19 cellular contexts compared by ENCODE assay signal in genomic region chr17:53454337-53454736, GRCh38.
DNase-seq lines count a peak whose midpoint lies in the region; ATAC-seq, FAIRE-seq and TF ChIP-seq lines count a peak whose summit lies in the region.
"Had no signal": no experiment of that assay in that cellular context is flagged by ENCODE, and none has a peak within 500 bp of the region (broad histone marks: within the 10 kb centered on the region; RNA-seq: fewer than 3 reads in every experiment).

No MANE protein-coding gene starts in this region.

- H3K56ac ChIP-seq in H1 (replicated peaks; ENCODE audit: insufficient read length, low read depth, low read length) = no peak overlapping the region
- H3K56ac ChIP-seq in mesendoderm (ENCODE audit: low read length) = no peak overlapping the region

- TF ChIP-seq RAD21 in H1 (IDR thresholded peaks at IDR 0.05 in 1 of 2, conservative IDR thresholded peaks at IDR 0.05 in 1 of 2; ENCODE audit: low read depth in 2 of 2, low read length in 2 of 2) = no peak

- H3K23ac ChIP-seq in H1 (ENCODE audit: insufficient read length) = no peak overlapping the region
- H3K23ac ChIP-seq in mesendoderm (ENCODE audit: low read length) = no peak overlapping the region

- no peak for TF ChIP-seq POLR2A in H1 (IDR thresholded peaks at IDR 0.05; ENCODE audit: control extremely low read depth in 1 of 2, low read depth in 2 of 2, low read length in 2 of 2)

- 2% methylated on average over 2 of the region's 2 CpGs; no CpG with 5 or more reads in 1 of the 2 experiments for WGBS in H1 (ENCODE audit: extremely low coverage in 1 of 2, insufficient coverage in 1 of 2, insufficient read length in 1 of 2, insufficient replicate concordance in 2 of 2, low coverage in 1 of 2, low lambda C conversion rate in 2 of 2, missing lambda C conversion rate in 1 of 2), 2 experiments
- no CpG with 5 or more reads among the region's 2 CpGs for WGBS in mesendoderm (ENCODE audit: extremely low coverage, insufficient coverage, low lambda C conversion rate)

- CTCF ChIA-PET in H1 (lab: Charles Lee; ENCODE audit: partially characterized antibody) = no interaction called here

- H3K4me3 ChIP-seq in HUES6 (ENCODE audit: low read depth, low read length) (0 out of 2 replicates have a peak overlapping the region, but pooled peaks have one; percentile 20), H1 (ENCODE audit: extremely low read depth in 1 of 4, insufficient read depth in 2 of 4, low read depth in 3 of 4, low read length in 4 of 4) (peak overlapping the region in 1 of 4 experiments; percentile 9; a peak in 1 of 8 replicates), mesendoderm (ENCODE audit: low read length) (no peak overlapping the region)

- H3K27ac ChIP-seq in HUES6 (ENCODE audit: low read depth, low read length) = peak overlapping the region; percentile 97
- 0 out of 2 replicates have a peak overlapping the region, but pooled peaks have one; percentile 35 for H3K27ac ChIP-seq in H1 (ENCODE audit: low read depth, low read length)
- no peak overlapping the region for H3K27ac ChIP-seq in mesendoderm (ENCODE audit: low read depth, low read length)

- no peak overlapping the region for H2BK12ac ChIP-seq in H1 (ENCODE audit: low read depth, low read length)

- H4K91ac ChIP-seq in H1 (replicated peaks; ENCODE audit: insufficient read length, low read length) = no peak overlapping the region

- TF ChIP-seq CTCF in H1 (IDR thresholded peaks at IDR 0.05; ENCODE audit: control extremely low read depth in 1 of 3, insufficient read depth in 1 of 3, low read depth in 1 of 3, low read length in 3 of 3) = no peak

- no peak for TF ChIP-seq EP300 in H1 (IDR thresholded peaks at IDR 0.05; ENCODE audit: borderline replicate concordance in 1 of 2, low read depth in 2 of 2, low read length in 2 of 2)

- H3K18ac ChIP-seq in H1 (ENCODE audit: extremely low read depth, low read length) (no peak overlapping the region), mesendoderm (ENCODE audit: low read length) (no peak overlapping the region)

- no peak for DNase-seq in H1 (ENCODE audit: low read depth in 1 of 2, low spot score in 2 of 2)
- peak; percentile 8 for DNase-seq in mesendoderm
- no peak for DNase-seq in OCI-M1 (lab: John Stamatoyannopoulos, UW)
- no peak for DNase-seq in NOMO-1 treated with DMSO at 0.1 percent for 48 hours (lab: John Stamatoyannopoulos, UW; ENCODE audit: unreplicated experiment)
- DNase-seq: ACHN; BE2C; C1 segment of cervical spinal cord; Caco-2; CD4-positive, CD25-positive, alpha-beta regulatory T cell; DMS79; GDM1; HCEC 1CT; KG1 had no signal

- H3K9ac ChIP-seq in HUES6 (ENCODE audit: low read length) = no peak overlapping the region
- no peak overlapping the region for H3K9ac ChIP-seq in H1 (replicated peaks in 1 of 4; ENCODE audit: extremely low read depth in 1 of 4, low read depth in 3 of 4, low read length in 3 of 4)
- H3K9ac ChIP-seq in mesendoderm (ENCODE audit: low read length) = no peak overlapping the region

- H4K5ac ChIP-seq in H1 (ENCODE audit: insufficient read length, low read depth, low read length) (no peak overlapping the region), mesendoderm (ENCODE audit: low read length) (no peak overlapping the region)

- H2BK120ac ChIP-seq in H1 (replicated peaks; ENCODE audit: low read depth, low read length) = no peak overlapping the region
- H2BK120ac ChIP-seq in mesendoderm (ENCODE audit: low read depth, low read length) = no peak overlapping the region

- H2BK20ac ChIP-seq in H1 (ENCODE audit: low read length) = peak overlapping the region; percentile 95; the same call in 1 of the 2 replicates

- H2BK5ac ChIP-seq in H1 (ENCODE audit: low read depth, low read length) = peak overlapping the region; percentile 94; the same call in 1 of the 2 replicates
- H2BK5ac ChIP-seq in mesendoderm (ENCODE audit: low read length) = no peak overlapping the region

- no peak overlapping the region for H2AK5ac ChIP-seq in H1 (ENCODE audit: low read depth, low read length)
- no peak overlapping the region for H2AK5ac ChIP-seq in mesendoderm (ENCODE audit: low read length)

- H3K14ac ChIP-seq in H1 (ENCODE audit: insufficient read length) = no peak overlapping the region

- H3K79me2 ChIP-seq in H1 (ENCODE audit: control insufficient read depth in 1 of 2, insufficient read depth in 2 of 2, low read length in 2 of 2) (no peaks in the 10 kb centered on the region), mesendoderm (ENCODE audit: control insufficient read depth, insufficient read depth, low read length) (no peaks in the 10 kb centered on the region)

- peaks cover 22% of the 10 kb centered on the region for H3K9me3 ChIP-seq in HUES6 (ENCODE audit: control insufficient read depth, insufficient read depth, low read depth, low read length)
- H3K9me3 ChIP-seq in H1 (ENCODE audit: insufficient read depth in 2 of 2, low read depth in 1 of 2, low read length in 1 of 2) = peaks cover 17 to 20% of the 10 kb centered on the region in 2 experiments

- H3K36me3 ChIP-seq in HUES6 (ENCODE audit: control insufficient read depth, insufficient read depth, low read length) = peaks cover 9% of the 10 kb centered on the region
- H3K36me3 ChIP-seq in H1 (ENCODE audit: control insufficient read depth in 2 of 4, insufficient read depth in 4 of 4, low read length in 3 of 4) = peaks cover 0 to 17% (median 7%) of the 10 kb centered on the region in 4 experiments; a peak in 3 of 8 replicates
- no peaks in the 10 kb centered on the region for H3K36me3 ChIP-seq in mesendoderm (ENCODE audit: control insufficient read depth, insufficient read depth, low read length)
- H3K36me3 ChIP-seq: BE2C had no signal

- H2BK15ac ChIP-seq in H1 (ENCODE audit: low read length) (no peak overlapping the region), mesendoderm (replicated peaks; ENCODE audit: low read depth) (no peak overlapping the region)

- H3K4me2 ChIP-seq in H1 (ENCODE audit: insufficient read depth in 1 of 2, low read depth in 2 of 2, low read length in 2 of 2) (peak overlapping the region; percentile 15 to 36; a peak in 3 of 4 replicates), mesendoderm (ENCODE audit: low read length) (no peak overlapping the region)

- H2AFZ ChIP-seq in H1 (ENCODE audit: low read length) = no peak overlapping the region

- H3K4me1 ChIP-seq in HUES6 (ENCODE audit: control insufficient read depth, insufficient read depth, low read length) (peaks cover 22% of the 10 kb centered on the region), H1 (replicated peaks in 1 of 4; ENCODE audit: control insufficient read depth in 3 of 4, insufficient read depth in 4 of 4, low read length in 3 of 4) (peaks cover 0 to 7% (median 2%) of the 10 kb centered on the region in 4 experiments; a peak in 2 of 7 replicates), mesendoderm (ENCODE audit: control insufficient read depth, low read depth, low read length) (no peaks in the 10 kb centered on the region)
- H3K4me1 ChIP-seq: BE2C, Caco-2 had no signal

- H3K23me2 ChIP-seq in H1 (ENCODE audit: low read depth, low read length) = no peaks in the 10 kb centered on the region; the same call in 1 of the 2 replicates

- H3K4ac ChIP-seq in H1 (replicated peaks; ENCODE audit: insufficient read length, low read depth, low read length) = no peak overlapping the region
- H3K4ac ChIP-seq in mesendoderm (ENCODE audit: low read depth, low read length) = no peak overlapping the region

- no peaks in the 10 kb centered on the region for H3K79me1 ChIP-seq in H1 (ENCODE audit: low read depth, low read length)
- H3K79me1 ChIP-seq in mesendoderm (ENCODE audit: low read length) = no peaks in the 10 kb centered on the region

- POLR2A ChIA-PET in H1 (lab: Charles Lee; ENCODE audit: partially characterized antibody) = no interaction called here

- FAIRE-seq in H1 (lab: Jason Lieb, UNC) = no peak
- FAIRE-seq: A204.1, D721Med, GM12892, GM18507 had no signal

- H3K27me3 ChIP-seq in HUES6 (ENCODE audit: control insufficient read depth, insufficient read depth, low read length) (no peaks in the 10 kb centered on the region), H1 (replicated peaks in 1 of 4; ENCODE audit: control insufficient read depth in 3 of 4, extremely low read depth in 1 of 4, insufficient read depth in 3 of 4, low read length in 3 of 4) (peaks cover 0 to 1% (median 0%) of the 10 kb centered on the region in 4 experiments; a peak in 1 of 7 replicates), mesendoderm (ENCODE audit: insufficient read depth, low read length, poor library complexity) (no peaks in the 10 kb centered on the region)
- H3K27me3 ChIP-seq: BE2C had no signal

- ATAC-seq in GM19455 (IDR thresholded peaks at IDR 0.05; ENCODE audit: unreplicated experiment) = no peak

- H4K20me1 ChIP-seq in H1 (replicated peaks in 1 of 2; ENCODE audit: control insufficient read depth in 1 of 2, insufficient read depth in 2 of 2, low read length in 2 of 2) = no peaks in the 10 kb centered on the region

- H4K8ac ChIP-seq in H1 (ENCODE audit: extremely low read depth, insufficient read depth, low read length) (no peak overlapping the region), mesendoderm (ENCODE audit: low read depth, low read length) (no peak overlapping the region)

TF ChIP-seq in H1, 55 proteins besides CTCF, POLR2A, EP300 and RAD21 (continues in another document):
- no peak for TF ChIP-seq USF2 (IDR thresholded peaks at IDR 0.05; ENCODE audit: low read length)
